21 cellular contexts compared by ENCODE assay signal in the genomic region with DNA sequence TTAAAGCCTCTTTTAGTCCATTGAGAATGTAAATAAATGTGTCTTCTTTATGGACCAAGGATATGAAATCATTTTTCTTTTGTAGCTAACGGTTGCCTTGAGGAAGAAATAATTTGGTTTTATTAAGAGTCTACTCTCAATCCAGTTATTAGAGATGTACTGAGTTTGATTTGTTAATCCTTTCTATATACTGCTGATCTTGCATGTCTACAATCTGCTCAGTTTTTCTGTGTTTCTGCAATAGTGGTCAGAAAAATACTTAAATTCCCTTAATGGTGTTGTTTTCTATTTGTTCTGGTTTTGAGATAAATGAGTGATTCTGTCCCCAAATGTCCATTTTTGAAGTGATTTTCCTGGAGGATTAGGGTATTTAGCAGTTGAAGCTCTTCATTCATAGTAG.
"Had no signal": no experiment of that assay in that cellular context is flagged by ENCODE, and none has a peak within 500 bp of the region (broad histone marks: within the 10 kb centered on the region; RNA-seq: fewer than 3 reads in every experiment).

No MANE protein-coding gene starts in this region.

- H3K36me3 ChIP-seq: ovary had no signal

- ATAC-seq: heart left ventricle; left cardiac atrium; stimulated activated naive CD8-positive, alpha-beta T cell treated with anti-CD3 and anti-CD28 coated beads, Interleukin-15, amount 100 ng/mL, for 72 hours had no signal

- H3K27me3 Mint-ChIP-seq: activated naive CD8-positive, alpha-beta T cell treated with anti-CD3 and anti-CD28 coated beads, Interleukin-2, amount 10 ng/mL, durations not matched to agents 7 days and 5 days; stimulated activated naive CD8-positive, alpha-beta T cell treated with anti-CD3 and anti-CD28 coated beads, Interleukin-15, amount 100 ng/mL, for 72 hours had no signal

- H3K9me3 ChIP-seq: heart left ventricle, neutrophil, ovary, prostate gland, spleen, tibial artery had no signal

- H3K27me3 ChIP-seq: heart left ventricle, neutrophil, ovary, spleen, tibial artery had no signal

- H3K4me1 ChIP-seq: heart left ventricle, prostate gland, spleen, tibial artery had no signal

- H3K27ac ChIP-seq: coronary artery, heart left ventricle, neutrophil, ovary, prostate gland, spleen, tibial artery, WERI-Rb-1 had no signal

- H3K4me3 ChIP-seq: coronary artery, heart left ventricle, ovary, prostate gland, spleen, tibial artery had no signal

- H3K4me1 Mint-ChIP-seq: nephron; stimulated activated naive CD8-positive, alpha-beta T cell treated with anti-CD3 and anti-CD28 coated beads, Interleukin-15, amount 100 ng/mL, for 72 hours had no signal

- H3K9me3 Mint-ChIP-seq: activated naive CD8-positive, alpha-beta T cell treated with anti-CD3 and anti-CD28 coated beads, Interleukin-2, amount 10 ng/mL, durations not matched to agents 7 days and 5 days; activated T-helper 1 cell treated with anti-CD3 and anti-CD28 coated beads, Interleukin-12 subunit alpha, Interleukin-12 subunit beta, Interleukin-2, Interleukin-4 antibody, amounts not matched to agents 30 ng/mL and 10 ng/mL and 1 ng/mL, durations not matched to agents 14 hours and 24 hours and 36 hours; nephron; stimulated activated naive CD8-positive, alpha-beta T cell treated with anti-CD3 and anti-CD28 coated beads, Interleukin-15, amount 100 ng/mL, for 72 hours had no signal

- DNase-seq: activated CD4-positive, CD25-positive, alpha-beta regulatory T cell treated with anti-CD3 and anti-CD28 coated beads, Interleukin-2, amount 50 U/mL, for 72 hours; activated CD8-positive, alpha-beta memory T cell treated with anti-CD3 and anti-CD28 coated beads, Interleukin-2, amount 50 U/mL, for 48 hours; activated gamma-delta T cell treated with Interleukin-2 at 50 U/mL for 16 hours; activated naive CD8-positive, alpha-beta T cell treated with anti-CD3 and anti-CD28 coated beads, Interleukin-2, amount 10 ng/mL, durations not matched to agents 7 days and 5 days; amygdala; cerebellar nuclear complex; heart left ventricle; left cardiac atrium; midbrain; ovary; spleen; stimulated activated CD4-positive, alpha-beta T cell treated with anti-CD3 and anti-CD28 coated beads, Interleukin-4, amount 100 ng/mL, for 1 hour; stimulated activated naive CD8-positive, alpha-beta T cell treated with anti-CD3 and anti-CD28 coated beads, Interleukin-15, amount 100 ng/mL, for 72 hours; SW 1271; tibial artery; WERI-Rb-1 had no signal

- H3K4me3 Mint-ChIP-seq: activated naive CD8-positive, alpha-beta T cell treated with anti-CD3 and anti-CD28 coated beads, Interleukin-2, amount 10 ng/mL, durations not matched to agents 7 days and 5 days; activated T-helper 1 cell treated with anti-CD3 and anti-CD28 coated beads, Interleukin-12 subunit alpha, Interleukin-12 subunit beta, Interleukin-2, Interleukin-4 antibody, amounts not matched to agents 30 ng/mL and 10 ng/mL and 1 ng/mL, durations not matched to agents 14 hours and 24 hours and 36 hours; nephron; stimulated activated naive CD8-positive, alpha-beta T cell treated with anti-CD3 and anti-CD28 coated beads, Interleukin-15, amount 100 ng/mL, for 72 hours had no signal

- H3K27ac Mint-ChIP-seq: activated naive CD8-positive, alpha-beta T cell treated with anti-CD3 and anti-CD28 coated beads, Interleukin-2, amount 10 ng/mL, durations not matched to agents 7 days and 5 days; activated T-helper 1 cell treated with anti-CD3 and anti-CD28 coated beads, Interleukin-12 subunit alpha, Interleukin-12 subunit beta, Interleukin-2, Interleukin-4 antibody, amounts not matched to agents 30 ng/mL and 10 ng/mL and 1 ng/mL, durations not matched to agents 14 hours and 24 hours and 36 hours; nephron had no signal
